Comparison of ENCODE assay signal across 25 cellular contexts in the genomic region with DNA sequence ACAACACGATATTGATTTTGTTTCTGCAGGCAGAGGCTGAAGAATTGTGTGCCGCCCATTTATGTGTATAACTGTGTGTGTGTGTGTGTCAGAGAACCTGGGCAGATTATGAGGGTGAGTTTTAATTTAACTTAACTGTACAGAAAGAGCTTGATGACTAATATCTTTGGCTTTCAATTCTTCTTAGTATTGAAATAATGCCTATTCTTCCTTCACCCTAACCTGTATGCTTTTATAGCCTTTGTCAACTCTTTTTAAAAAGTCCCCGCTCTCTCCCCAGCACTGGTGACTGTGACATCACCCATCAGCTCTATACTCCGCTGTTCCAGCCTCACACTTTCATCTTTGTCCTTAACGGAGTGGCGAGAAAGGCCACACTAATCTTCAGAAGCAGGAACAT.
A peak's percentile ranks its signal among the peaks of the same experiment; 100 is the strongest.
DNase-seq lines count a peak whose midpoint lies in the region; ATAC-seq, FAIRE-seq and TF ChIP-seq lines count a peak whose summit lies in the region.
"Had no signal": no experiment of that assay in that cellular context is flagged by ENCODE, and none has a peak within 500 bp of the region (broad histone marks: within the 10 kb centered on the region; RNA-seq: fewer than 3 reads in every experiment).

No MANE protein-coding gene starts in this region.

- no peak for TF ChIP-seq RAD21 in A549 (conservative IDR thresholded peaks at IDR 0.05 in 1 of 2, IDR thresholded peaks at IDR 0.05 in 1 of 2)

- H2AFZ ChIP-seq in GM23338, result no peak overlapping the region

- peaks cover 2% of the 10 kb centered on the region; the same call in 1 of the 2 replicates for H3K36me3 ChIP-seq in GM23338 (ENCODE audit: insufficient read depth)
- H3K36me3 ChIP-seq: pancreas, right lobe of liver had no signal

- in situ Hi-C loops in GM13977 (cut with MboI; ENCODE audit: low pct_unique_long_range_greater_than_20kb, low sequenced_read_pairs, unreplicated experiment), result no loop called here

- H3K27me3 ChIP-seq in GM23338 (ENCODE audit: insufficient read depth), result no peaks in the 10 kb centered on the region
- H3K27me3 ChIP-seq: pancreas, right lobe of liver had no signal

- no peak for FAIRE-seq in A549 (lab: Jason Lieb, UNC)
- FAIRE-seq: islet of Langerhans, pancreas had no signal

- H3K9me3 ChIP-seq in A549, result no peaks in the 10 kb centered on the region
- H3K9me3 ChIP-seq: Caco-2, pancreas, right lobe of liver had no signal

- H3K4me2 ChIP-seq in A549 (peak overlapping the region; percentile 32; the same call in 1 of the 3 replicates), GM23338 (no peak overlapping the region)

- H3K4me3 ChIP-seq in A549 (no peak overlapping the region), GM23338 (no peak overlapping the region)
- H3K4me3 ChIP-seq: dorsolateral prefrontal cortex, pancreas, right lobe of liver had no signal

- H3K9me2 ChIP-seq in GM23338 (ENCODE audit: insufficient read depth), result peaks cover 12% of the 10 kb centered on the region

- ATAC-seq in A549 (no peak), GM23338 (no peak)
- ATAC-seq in activated T-helper 17 cell treated with anti-CD3 and anti-CD28 coated beads, Interleukin-2, amount 50 U/mL, for 72 hours (replicated peaks), result peak; percentile 69
- no peak for ATAC-seq in natural killer cell treated with Interleukin-12 subunit alpha and Interleukin-12 subunit beta and Interleukin-15 and Interleukin-18, amount 100 ng/mL, for 72 hours
- ATAC-seq: Panc1; right lobe of liver; stimulated activated memory B cell treated with anti-CD40 and anti-IgM and Interleukin-4, amounts not matched to agents 10 μg/mL and 1 μg/mL and 100 μg/mL, for 72 hours had no signal

- no peaks in the 10 kb centered on the region for H3F3A ChIP-seq in GM23338 (replicated peaks; ENCODE audit: low read depth)

- H3K4me1 ChIP-seq in A549 (peaks cover 9% of the 10 kb centered on the region), GM23338 (ENCODE audit: insufficient read depth) (peaks cover 19% of the 10 kb centered on the region)
- H3K4me1 ChIP-seq: Caco-2, pancreas, right lobe of liver had no signal

- TF ChIP-seq EP300 in A549 (IDR thresholded peaks at IDR 0.05), result no peak

- TF ChIP-seq CTCF in A549 (IDR thresholded peaks at IDR 0.05) (no peak), GM13977 (IDR thresholded peaks at IDR 0.05; ENCODE audit: extremely low read depth, insufficient read depth, missing control alignments) (no peak), GM23338 (conservative IDR thresholded peaks at IDR 0.05; ENCODE audit: low read depth in 2 of 2) (no peak)

- 69% methylated on average over 6 of the region's 6 CpGs for WGBS in A549 (ENCODE audit: missing lambda C conversion rate)

- POLR2A ChIA-PET in A549 (lab: Yijun Ruan, JAX), result no interaction called here

- H3K36me3 Mint-ChIP-seq in activated T-helper 17 cell treated with anti-CD3 and anti-CD28 coated beads, Interleukin-2, amount 50 U/mL, for 72 hours (ENCODE audit: low read depth), result no peaks in the 10 kb centered on the region
- H3K36me3 Mint-ChIP-seq in natural killer cell treated with Interleukin-12 subunit alpha and Interleukin-12 subunit beta and Interleukin-15 and Interleukin-18, amount 100 ng/mL, for 72 hours, result no peaks in the 10 kb centered on the region
- H3K36me3 Mint-ChIP-seq in GM23338 (ENCODE audit: low read depth), result no peaks in the 10 kb centered on the region

- DNase-seq in A549 (ENCODE audit: low read depth in 1 of 2, low spot score in 1 of 2) (no peak), GM13977 (ENCODE audit: low spot score) (peak; percentile 17), glomerular visceral epithelial cell (ENCODE audit: extremely low spot score) (peak; percentile 15), ecto neural progenitor cell (ENCODE audit: low spot score) (no peak), GM23338 (ENCODE audit: low spot score) (no peak)
- DNase-seq in stimulated activated CD4-positive, alpha-beta T cell treated with anti-CD3 and anti-CD28 coated beads, Interleukin-1b, Interleukin-23, amount 100 ng/mL, for 48 hours, result no peak
- no peak for DNase-seq in natural killer cell treated with Interleukin-12 subunit alpha and Interleukin-12 subunit beta and Interleukin-15 and Interleukin-18, amount 100 ng/mL, for 72 hours (ENCODE audit: low spot score)
- DNase-seq: activated CD4-positive, alpha-beta T cell treated with anti-CD3 and anti-CD28 coated beads for 48 hours; C1 segment of cervical spinal cord; Caco-2; DND-41; dorsolateral prefrontal cortex; GOT3; NCI-H1694; NCI-H524 treated with DMSO at 0.1 percent for 48 hours; nephron progenitor cell; pancreas; right lobe of liver; SHP77 treated with DMSO at 0.1 percent for 48 hours; stimulated activated CD4-positive, alpha-beta T cell treated with anti-CD3 and anti-CD28 coated beads, Interleukin-12 subunit alpha, Interleukin-12 subunit beta, amount 100 ng/mL, for 4 hours; stimulated activated CD4-positive, alpha-beta T cell treated with anti-CD3 and anti-CD28 coated beads, Interleukin-4, amount 100 ng/mL, for 24 hours had no signal

- no peaks in the 10 kb centered on the region for H3K9me3 Mint-ChIP-seq in activated T-helper 17 cell treated with anti-CD3 and anti-CD28 coated beads, Interleukin-2, amount 50 U/mL, for 72 hours
- H3K9me3 Mint-ChIP-seq in natural killer cell treated with Interleukin-12 subunit alpha and Interleukin-12 subunit beta and Interleukin-15 and Interleukin-18, amount 100 ng/mL, for 72 hours, result no peaks in the 10 kb centered on the region
- H3K9me3 Mint-ChIP-seq in GM23338, result no peaks in the 10 kb centered on the region
- H3K9me3 Mint-ChIP-seq: stimulated activated memory B cell treated with anti-CD40 and anti-IgM and Interleukin-4, amounts not matched to agents 10 μg/mL and 1 μg/mL and 100 μg/mL, for 72 hours had no signal

- H3K27me3 Mint-ChIP-seq in activated T-helper 17 cell treated with anti-CD3 and anti-CD28 coated beads, Interleukin-2, amount 50 U/mL, for 72 hours, result peaks cover 4% of the 10 kb centered on the region
- H3K27me3 Mint-ChIP-seq in natural killer cell treated with Interleukin-12 subunit alpha and Interleukin-12 subunit beta and Interleukin-15 and Interleukin-18, amount 100 ng/mL, for 72 hours, result peaks cover 18 to 26% of the 10 kb centered on the region in 2 donors
- peaks cover 6% of the 10 kb centered on the region for H3K27me3 Mint-ChIP-seq in GM23338 (ENCODE audit: insufficient read depth, low read depth, poor library complexity)
- H3K27me3 Mint-ChIP-seq: stimulated activated memory B cell treated with anti-CD40 and anti-IgM and Interleukin-4, amounts not matched to agents 10 μg/mL and 1 μg/mL and 100 μg/mL, for 72 hours had no signal

- H3K4me1 Mint-ChIP-seq in activated T-helper 17 cell treated with anti-CD3 and anti-CD28 coated beads, Interleukin-2, amount 50 U/mL, for 72 hours, result no peaks in the 10 kb centered on the region
- H3K4me1 Mint-ChIP-seq in natural killer cell treated with Interleukin-12 subunit alpha and Interleukin-12 subunit beta and Interleukin-15 and Interleukin-18, amount 100 ng/mL, for 72 hours (ENCODE audit: low read depth in 2 of 2), result peaks cover 5 to 11% of the 10 kb centered on the region in 2 donors
- H3K4me1 Mint-ChIP-seq in GM23338, result peaks cover 20% of the 10 kb centered on the region

- H3K79me2 ChIP-seq in GM23338 (replicated peaks; ENCODE audit: insufficient read depth), result no peaks in the 10 kb centered on the region

- no peak for TF ChIP-seq POLR2A in A549 (IDR thresholded peaks at IDR 0.05; ENCODE audit: low read length)

- 0 out of 6 replicates have a peak overlapping the region, but pooled peaks of 1 of the 2 experiments have one; percentile 14 for H3K27ac ChIP-seq in A549
- no peak overlapping the region for H3K27ac ChIP-seq in GM23338 (ENCODE audit: low read depth)
- H3K27ac ChIP-seq: dorsolateral prefrontal cortex, pancreas, right lobe of liver had no signal

- CTCF ChIA-PET in A549 (lab: Yijun Ruan, JAX), result no interaction called here

- no peak overlapping the region for H3K4me3 Mint-ChIP-seq in activated T-helper 17 cell treated with anti-CD3 and anti-CD28 coated beads, Interleukin-2, amount 50 U/mL, for 72 hours
- H3K4me3 Mint-ChIP-seq in natural killer cell treated with Interleukin-12 subunit alpha and Interleukin-12 subunit beta and Interleukin-15 and Interleukin-18, amount 100 ng/mL, for 72 hours, result no peak overlapping the region
- no peak overlapping the region for H3K4me3 Mint-ChIP-seq in GM23338
- H3K4me3 Mint-ChIP-seq: nephron progenitor cell; stimulated activated memory B cell treated with anti-CD40 and anti-IgM and Interleukin-4, amounts not matched to agents 10 μg/mL and 1 μg/mL and 100 μg/mL, for 72 hours had no signal

- no peak overlapping the region for H3K27ac Mint-ChIP-seq in activated T-helper 17 cell treated with anti-CD3 and anti-CD28 coated beads, Interleukin-2, amount 50 U/mL, for 72 hours
- no peak overlapping the region for H3K27ac Mint-ChIP-seq in natural killer cell treated with Interleukin-12 subunit alpha and Interleukin-12 subunit beta and Interleukin-15 and Interleukin-18, amount 100 ng/mL, for 72 hours
- H3K27ac Mint-ChIP-seq in GM23338, result no peak overlapping the region
- H3K27ac Mint-ChIP-seq: nephron progenitor cell; stimulated activated memory B cell treated with anti-CD40 and anti-IgM and Interleukin-4, amounts not matched to agents 10 μg/mL and 1 μg/mL and 100 μg/mL, for 72 hours had no signal

- H4K20me1 ChIP-seq in GM23338 (replicated peaks; ENCODE audit: insufficient read depth), result no peaks in the 10 kb centered on the region

TF ChIP-seq in A549, 52 proteins besides CTCF, POLR2A, EP300 and RAD21 (continues in another document):
- TF ChIP-seq CEBPB (IDR thresholded peaks at IDR 0.05) (no peak), TFCP2L1 (CRISPR knock-in tag; IDR thresholded peaks at IDR 0.05) (no peak), MAFK (IDR thresholded peaks at IDR 0.05; ENCODE audit: partially characterized antibody) (no peak), PHF8 (IDR thresholded peaks at IDR 0.05; ENCODE audit: borderline replicate concordance, low read depth) (no peak), ZC3H11A (IDR thresholded peaks at IDR 0.05) (no peak), HEYL (CRISPR knock-in tag; IDR thresholded peaks at IDR 0.05) (no peak)

TF ChIP-seq in GM23338, 12 proteins besides CTCF, POLR2A, EP300 and RAD21 (continues in another document):
- no peak for TF ChIP-seq ZNF114 (CRISPR knock-in tag; IDR thresholded peaks at IDR 0.05)

Comparison
In these comparisons a context has a peak if more than half of its experiments do, and no peak if none do; other contexts are left out.
1. DNase-seq: peak in GM13977 (single experiment) and glomerular visceral epithelial cell (single experiment); none in A549 (0 of 2), stimulated activated CD4-positive, alpha-beta T cell treated with anti-CD3 and anti-CD28 coated beads, Interleukin-1b, Interleukin-23, amount 100 ng/mL, for 48 hours (single experiment), ecto neural progenitor cell (single experiment), natural killer cell treated with Interleukin-12 subunit alpha and Interleukin-12 subunit beta and Interleukin-15 and Interleukin-18, amount 100 ng/mL, for 72 hours (single experiment) and GM23338 (single experiment).